Comparison of ENCODE assay signal across 23 cellular contexts in the genomic region with DNA sequence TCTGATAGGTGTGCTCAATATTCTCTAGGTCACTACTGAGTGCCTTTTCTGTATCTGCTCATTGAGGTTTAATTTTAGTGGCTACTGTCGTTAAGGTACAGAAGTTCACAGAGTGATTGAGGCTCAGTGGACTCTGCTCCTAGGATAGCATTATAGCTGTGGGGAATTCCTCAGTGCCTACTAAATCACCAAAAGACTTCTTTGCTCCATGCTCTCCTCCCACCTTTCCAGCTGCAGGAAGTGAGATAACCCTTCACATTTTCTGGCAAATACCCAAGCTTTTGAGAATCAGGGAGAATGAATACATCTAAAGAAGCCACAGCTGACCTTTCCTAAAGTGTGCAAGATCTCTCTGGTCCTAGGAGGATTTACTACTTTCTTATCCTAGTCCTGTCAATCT.
DNase-seq lines count a peak whose midpoint lies in the region; ATAC-seq, FAIRE-seq and TF ChIP-seq lines count a peak whose summit lies in the region.
"Had no signal": no experiment of that assay in that cellular context is flagged by ENCODE, and none has a peak within 500 bp of the region (broad histone marks: within the 10 kb centered on the region; RNA-seq: fewer than 3 reads in every experiment).

No MANE protein-coding gene starts in this region.

- H3K9me2 ChIP-seq in SU-DHL-6 (replicated peaks; ENCODE audit: insufficient read depth, low read length) = no peaks in the 10 kb centered on the region

- H3F3A ChIP-seq in SU-DHL-6 (ENCODE audit: insufficient read depth) = no peaks in the 10 kb centered on the region

- no peaks in the 10 kb centered on the region for H3K79me2 ChIP-seq in HepG2 (ENCODE audit: insufficient read depth, low read length)
- no peaks in the 10 kb centered on the region for H3K79me2 ChIP-seq in SU-DHL-6 (ENCODE audit: insufficient read depth, low read length)

- DNase-seq in HepG2 (ENCODE audit: low spot score) (peak; percentile 36), right lobe of liver (no peak), kidney glomerular epithelial cell (lab: John Stamatoyannopoulos, UW) (peak; percentile 27), NCI-H526 treated with DMSO at 0.1 percent for 48 hours (lab: John Stamatoyannopoulos, UW) (no peak), hippocampal formation (lab: John Stamatoyannopoulos, UW) (no peak), KBM-7 (no peak)
- DNase-seq: activated CD4-positive, alpha-beta T cell treated with anti-CD3 and anti-CD28 coated beads, Interleukin-2, amount 50 U/mL, for 1 hour; activated CD4-positive, CD25-positive, alpha-beta regulatory T cell; activated T-cell treated with anti-CD3 and anti-CD28 coated beads, Interleukin-2, amount 50 U/mL, for 24 hours; CD4-positive, alpha-beta T cell; GM23248; immature natural killer cell; left ventricle myocardium inferior; NCI-H1048; NCI-H1694; NCI-H748 treated with DMSO at 0.1 percent for 48 hours; stimulated activated CD4-positive, alpha-beta T cell treated with anti-CD3 and anti-CD28 coated beads, Interleukin-1b, Interleukin-23, amount 100 ng/mL, for 48 hours; testis had no signal

- peak in 1 of 2 experiments; percentile 31; a peak in 1 of 4 replicates for TF ChIP-seq EP300 in HepG2 (IDR thresholded peaks at IDR 0.05; ENCODE audit: low read depth in 2 of 2, low read length in 2 of 2)
- no peak for TF ChIP-seq EP300 in HepG2 (CRISPR knock-in tag; IDR thresholded peaks at IDR 0.05; ENCODE audit: borderline replicate concordance)

- H3K27me3 ChIP-seq in HepG2 (ENCODE audit: control insufficient read depth in 1 of 2, insufficient read depth in 2 of 2, low read length in 2 of 2) = no peaks in the 10 kb centered on the region
- H3K27me3 ChIP-seq in right lobe of liver = no peaks in the 10 kb centered on the region
- no peaks in the 10 kb centered on the region for H3K27me3 ChIP-seq in SU-DHL-6 (ENCODE audit: low read length)
- H3K27me3 ChIP-seq: gastroesophageal sphincter, right atrium auricular region, testis had no signal

- POLR2A ChIA-PET in HepG2 (lab: Yijun Ruan, JAX) = no interaction called here

- H3K9me3 ChIP-seq in HepG2 (ENCODE audit: low read length) = no peaks in the 10 kb centered on the region
- H3K9me3 ChIP-seq in right lobe of liver = no peaks in the 10 kb centered on the region
- no peaks in the 10 kb centered on the region for H3K9me3 ChIP-seq in SU-DHL-6 (ENCODE audit: insufficient read depth, low read length)
- H3K9me3 ChIP-seq: gastroesophageal sphincter, right atrium auricular region, testis had no signal

- H3K4me1 ChIP-seq in HepG2 (ENCODE audit: insufficient read depth, low read length) = peaks cover 36% of the 10 kb centered on the region
- H3K4me1 ChIP-seq in right lobe of liver = no peaks in the 10 kb centered on the region
- H3K4me1 ChIP-seq: gastroesophageal sphincter, left ventricle myocardium inferior, right atrium auricular region, testis had no signal

- TF ChIP-seq POLR2A in HepG2 (IDR thresholded peaks at IDR 0.05; ENCODE audit: insufficient read depth in 1 of 2, low read depth in 2 of 2, low read length in 2 of 2) (no peak), right lobe of liver (IDR thresholded peaks at IDR 0.05) (no peak)

- ATAC-seq in HepG2 (peak; percentile 80), right lobe of liver (no peak)
- ATAC-seq: gastroesophageal sphincter had no signal

- intact Hi-C loops in HepG2 (cut with micrococcal nuclease; ENCODE audit: unreplicated experiment) (no loop called here), right lobe of liver (cut with DNase I) (no loop called here)

- no peak overlapping the region for H3K4me2 ChIP-seq in HepG2 (ENCODE audit: low read depth, low read length)
- no peak overlapping the region for H3K4me2 ChIP-seq in SU-DHL-6 (ENCODE audit: low read depth, low read length, poor library complexity, severe bottlenecking)

- H3K36me3 ChIP-seq in HepG2 (replicated peaks in 1 of 2; ENCODE audit: control insufficient read depth in 1 of 2, insufficient read depth in 2 of 2, low read length in 2 of 2) = no peaks in the 10 kb centered on the region
- no peaks in the 10 kb centered on the region for H3K36me3 ChIP-seq in right lobe of liver
- H3K36me3 ChIP-seq in SU-DHL-6 (ENCODE audit: low read length) = no peaks in the 10 kb centered on the region
- H3K36me3 ChIP-seq: gastroesophageal sphincter, left ventricle myocardium inferior, right atrium auricular region had no signal

- 0% methylated on average over 1 of the region's 1 CpG for WGBS in HepG2 (ENCODE audit: low lambda C conversion rate)
- WGBS in right lobe of liver (ENCODE audit: insufficient coverage, low coverage, low lambda C conversion rate, missing lambda C conversion rate) = 33% methylated on average over 1 of the region's 1 CpG

- H4K20me1 ChIP-seq in HepG2 (ENCODE audit: insufficient read depth, low read length) = no peaks in the 10 kb centered on the region
- no peaks in the 10 kb centered on the region for H4K20me1 ChIP-seq in SU-DHL-6 (ENCODE audit: low read depth, low read length)

- no peak for TF ChIP-seq CTCF in HepG2 (CRISPR knock-in tag; IDR thresholded peaks at IDR 0.05)
- no peak for TF ChIP-seq CTCF in right lobe of liver (IDR thresholded peaks at IDR 0.05)
- TF ChIP-seq CTCF in SU-DHL-6 (IDR thresholded peaks at IDR 0.05; ENCODE audit: insufficient read depth, low read length, poor library complexity, severe bottlenecking) = no peak

- no peak overlapping the region for H3K9ac ChIP-seq in HepG2 (ENCODE audit: insufficient read depth, low read depth, low read length)
- no peak overlapping the region for H3K9ac ChIP-seq in SU-DHL-6 (ENCODE audit: low read length)
- H3K9ac ChIP-seq: GM23248 had no signal

- FAIRE-seq in HepG2 (lab: Jason Lieb, UNC) = no peak
- FAIRE-seq: TTC549 had no signal

- CTCF ChIA-PET in HepG2 (lab: Yijun Ruan, JAX; ENCODE audit: low intra/inter-chr PET ratio, low total read pairs) = no interaction called here

- H3K27ac ChIP-seq in HepG2 (ENCODE audit: extremely low read length, insufficient read depth, low read length) (no peak overlapping the region), right lobe of liver (no peak overlapping the region), SU-DHL-6 (ENCODE audit: low read depth, low read length) (no peak overlapping the region)
- H3K27ac ChIP-seq: gastroesophageal sphincter, GM23248, left ventricle myocardium inferior, right atrium auricular region, RWPE1, testis had no signal

- H3K4me3 ChIP-seq in HepG2 (replicated peaks in 1 of 3; ENCODE audit: insufficient read depth in 1 of 3, low read depth in 2 of 3, low read length in 3 of 3) (no peak overlapping the region), right lobe of liver (no peak overlapping the region), SU-DHL-6 (ENCODE audit: insufficient read depth, low read length, poor library complexity, severe bottlenecking) (no peak overlapping the region)
- H3K4me3 ChIP-seq: gastroesophageal sphincter, GM23248, left ventricle myocardium inferior, right atrium auricular region, testis had no signal

- H2AFZ ChIP-seq in HepG2 (ENCODE audit: low read length) (no peak overlapping the region), SU-DHL-6 (ENCODE audit: low read depth, low read length, severe bottlenecking) (peak overlapping the region; percentile 26)
- H2AFZ ChIP-seq: GM23248 had no signal

- in situ Hi-C loops in HepG2 (cut with HindIII; ENCODE audit: extremely low pct_ligation_motif_present, low pct_unique_long_range_greater_than_20kb) = no loop called here
- in situ Hi-C loops in KBM-7 (cut with MboI; ENCODE audit: low pct_unique_long_range_greater_than_20kb, low sequenced_read_pairs) = no loop called here

- no peak for TF ChIP-seq RAD21 in HepG2 (CRISPR knock-in tag; IDR thresholded peaks at IDR 0.05)

- BruUV-seq in HepG2 (replicated peaks; lab: Mats Ljungman, UMichigan) = no TSS peak

TF ChIP-seq in HepG2, 621 proteins besides CTCF, POLR2A, EP300 and RAD21 (continues in another document):
- peak; percentile 29; the same call in 1 of the 2 replicates for TF ChIP-seq NCOR1 (IDR thresholded peaks at IDR 0.05; ENCODE audit: borderline replicate concordance, low read length)
- TF ChIP-seq HNF4A (CRISPR knock-in tag; IDR thresholded peaks at IDR 0.05) = peak; percentile 45
- no peak for TF ChIP-seq GABPA (IDR thresholded peaks at IDR 0.05; ENCODE audit: low read depth, low read length)
- TF ChIP-seq GABPA (CRISPR knock-in tag; IDR thresholded peaks at IDR 0.05; ENCODE audit: low read depth) = peak; percentile 48; the same call in 1 of the 2 replicates
- TF ChIP-seq ZNF326 (CRISPR knock-in tag; IDR thresholded peaks at IDR 0.05; ENCODE audit: borderline replicate concordance) = no peak
- TF ChIP-seq, protein P1, sequence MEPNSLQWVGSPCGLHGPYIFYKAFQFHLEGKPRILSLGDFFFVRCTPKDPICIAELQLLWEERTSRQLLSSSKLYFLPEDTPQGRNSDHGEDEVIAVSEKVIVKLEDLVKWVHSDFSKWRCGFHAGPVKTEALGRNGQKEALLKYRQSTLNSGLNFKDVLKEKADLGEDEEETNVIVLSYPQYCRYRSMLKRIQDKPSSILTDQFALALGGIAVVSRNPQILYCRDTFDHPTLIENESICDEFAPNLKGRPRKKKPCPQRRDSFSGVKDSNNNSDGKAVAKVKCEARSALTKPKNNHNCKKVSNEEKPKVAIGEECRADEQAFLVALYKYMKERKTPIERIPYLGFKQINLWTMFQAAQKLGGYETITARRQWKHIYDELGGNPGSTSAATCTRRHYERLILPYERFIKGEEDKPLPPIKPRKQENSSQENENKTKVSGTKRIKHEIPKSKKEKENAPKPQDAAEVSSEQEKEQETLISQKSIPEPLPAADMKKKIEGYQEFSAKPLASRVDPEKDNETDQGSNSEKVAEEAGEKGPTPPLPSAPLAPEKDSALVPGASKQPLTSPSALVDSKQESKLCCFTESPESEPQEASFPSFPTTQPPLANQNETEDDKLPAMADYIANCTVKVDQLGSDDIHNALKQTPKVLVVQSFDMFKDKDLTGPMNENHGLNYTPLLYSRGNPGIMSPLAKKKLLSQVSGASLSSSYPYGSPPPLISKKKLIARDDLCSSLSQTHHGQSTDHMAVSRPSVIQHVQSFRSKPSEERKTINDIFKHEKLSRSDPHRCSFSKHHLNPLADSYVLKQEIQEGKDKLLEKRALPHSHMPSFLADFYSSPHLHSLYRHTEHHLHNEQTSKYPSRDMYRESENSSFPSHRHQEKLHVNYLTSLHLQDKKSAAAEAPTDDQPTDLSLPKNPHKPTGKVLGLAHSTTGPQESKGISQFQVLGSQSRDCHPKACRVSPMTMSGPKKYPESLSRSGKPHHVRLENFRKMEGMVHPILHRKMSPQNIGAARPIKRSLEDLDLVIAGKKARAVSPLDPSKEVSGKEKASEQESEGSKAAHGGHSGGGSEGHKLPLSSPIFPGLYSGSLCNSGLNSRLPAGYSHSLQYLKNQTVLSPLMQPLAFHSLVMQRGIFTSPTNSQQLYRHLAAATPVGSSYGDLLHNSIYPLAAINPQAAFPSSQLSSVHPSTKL (CRISPR knock-in tag; IDR thresholded peaks at IDR 0.05) = peak; percentile 32; the same call in 1 of the 2 replicates

Comparison
In these comparisons a context has a peak if more than half of its experiments do, and no peak if none do; other contexts are left out.
1. DNase-seq: peak in HepG2 (single experiment) and kidney glomerular epithelial cell (single experiment); none in right lobe of liver (0 of 3), NCI-H526 treated with DMSO at 0.1 percent for 48 hours (single experiment), hippocampal formation (0 of 2) and KBM-7 (single experiment).